Comparison of ENCODE assay signal across 15 cellular contexts in genomic region chr2:171509945-171510731, GRCh38. TPM values are rescaled to one million over a fixed set of nuclear protein-coding genes. Genes with fewer than 3 reads are reported as not detected.
DNase-seq lines count a peak whose midpoint lies in the region; ATAC-seq, FAIRE-seq and TF ChIP-seq lines count a peak whose summit lies in the region.
"Had no signal": no experiment of that assay in that cellular context is flagged by ENCODE, and none has a peak within 500 bp of the region (broad histone marks: within the 10 kb centered on the region; RNA-seq: fewer than 3 reads in every experiment).

No MANE protein-coding gene starts in this region.

- H3K4me3 ChIP-seq in GM12878: no peak overlapping the region
- no peak overlapping the region for H3K4me3 ChIP-seq in esophagus squamous epithelium
- H3K4me3 ChIP-seq: cardiac muscle cell had no signal

- H3K27ac Mint-ChIP-seq in activated CD8-positive, alpha-beta T cell treated with anti-CD3 and anti-CD28 coated beads for 36 hours: no peak overlapping the region
- no peak overlapping the region for H3K27ac Mint-ChIP-seq in mesothelial cell of epicardium
- H3K27ac Mint-ChIP-seq: T-helper 1 cell treated with Interleukin-12 subunit alpha and Interleukin-12 subunit beta and Interleukin-4 antibody, amounts not matched to agents 30 μg/mL and 1 μg/mL, for 36 hours had no signal

- no peaks in the 10 kb centered on the region for H3K79me2 ChIP-seq in GM12878 (ENCODE audit: control insufficient read depth, insufficient read depth, low read length)

- SMC1A ChIA-PET in GM12878 (lab: Charles Lee; ENCODE audit: uncharacterized antibody, unreplicated experiment): interaction anchor here (0.7 to 4.4 kb wide), 10 partner anchors 12 to 579 kb away, joined by 3 to 46 read pairs (median 3); partner anchors contain the start of gene CYBRD1

- H4K20me1 ChIP-seq in GM12878 (ENCODE audit: control insufficient read depth, insufficient read depth): no peaks in the 10 kb centered on the region

- H2AFZ ChIP-seq in GM12878 (ENCODE audit: control insufficient read depth, low read depth, low read length): peak overlapping the region; percentile 78

- H3K27ac ChIP-seq in GM12878 (ENCODE audit: control insufficient read depth, insufficient read depth) (peak overlapping the region; percentile 30), esophagus squamous epithelium (no peak overlapping the region)
- H3K27ac ChIP-seq: cardiac muscle cell had no signal

- no peaks in the 10 kb centered on the region for H3K27me3 Mint-ChIP-seq in activated CD8-positive, alpha-beta T cell treated with anti-CD3 and anti-CD28 coated beads for 36 hours
- H3K27me3 Mint-ChIP-seq in mesothelial cell of epicardium (ENCODE audit: low read depth): peaks cover under 1% of the 10 kb centered on the region

- BruUV-seq in GM12878 (replicated peaks; lab: Mats Ljungman, UMichigan): no TSS peak

- peak; percentile 78 for FAIRE-seq in GM12878 (lab: Jason Lieb, UNC)

- TF ChIP-seq CTCF in GM12878 (IDR thresholded peaks at IDR 0.05 in 2 of 3, conservative IDR thresholded peaks at IDR 0.05 in 1 of 3; ENCODE audit: control insufficient read depth in 2 of 3, extremely low read depth in 1 of 3, insufficient read depth in 1 of 3, low read depth in 3 of 3, low read length in 3 of 3) (no peak), esophagus squamous epithelium (IDR thresholded peaks at IDR 0.05) (no peak), mesothelial cell of epicardium (IDR thresholded peaks at IDR 0.05; ENCODE audit: unreplicated experiment) (no peak)
- no peak for TF ChIP-seq CTCF in activated CD8-positive, alpha-beta T cell treated with anti-CD3 and anti-CD28 coated beads for 36 hours (IDR thresholded peaks at IDR 0.05)

- H3K4me1 Mint-ChIP-seq in activated CD8-positive, alpha-beta T cell treated with anti-CD3 and anti-CD28 coated beads for 36 hours (ENCODE audit: low read depth): peaks cover 4% of the 10 kb centered on the region
- peaks cover 7% of the 10 kb centered on the region for H3K4me1 Mint-ChIP-seq in mesothelial cell of epicardium

- TF ChIP-seq EP300 in GM12878 (IDR thresholded peaks at IDR 0.05; ENCODE audit: borderline replicate concordance in 1 of 2, control insufficient read depth in 1 of 2, low read depth in 2 of 2, low read length in 2 of 2): peak in 1 of 2 experiments; percentile 35; a peak in 1 of 4 replicates

- H3K36me3 Mint-ChIP-seq in activated CD8-positive, alpha-beta T cell treated with anti-CD3 and anti-CD28 coated beads for 36 hours (ENCODE audit: low read depth): no peaks in the 10 kb centered on the region
- no peaks in the 10 kb centered on the region for H3K36me3 Mint-ChIP-seq in mesothelial cell of epicardium

- intact Hi-C loops in GM12878 (cut with micrococcal nuclease; ENCODE audit: unreplicated experiment): no loop called here
- intact Hi-C loops in left cardiac atrium (cut with DNase I): no loop called here
- intact Hi-C loops in esophagus squamous epithelium (cut with DNase I): no loop called here
- intact Hi-C loops in activated CD8-positive, alpha-beta T cell treated with anti-CD3 and anti-CD28 coated beads for 36 hours (cut with micrococcal nuclease): no loop called here

- 54% methylated on average over 9 of the region's 9 CpGs for WGBS in GM12878 (ENCODE audit: insufficient coverage, insufficient replicate concordance, low lambda C conversion rate, missing lambda C conversion rate)
- 74 to 76% methylated on average over 9 of the region's 9 CpGs for WGBS in esophagus squamous epithelium, 2 donors

- H3K9me3 ChIP-seq in GM12878 (replicated peaks; ENCODE audit: control insufficient read depth, insufficient read depth, low read length): no peaks in the 10 kb centered on the region; the same call in 2 of the 3 replicates
- no peaks in the 10 kb centered on the region for H3K9me3 ChIP-seq in esophagus squamous epithelium

- no peaks in the 10 kb centered on the region for H3K27me3 ChIP-seq in GM12878 (replicated peaks in 1 of 2; ENCODE audit: control insufficient read depth in 2 of 2, insufficient read depth in 2 of 2, low read length in 1 of 2)
- no peaks in the 10 kb centered on the region for H3K27me3 ChIP-seq in esophagus squamous epithelium

- H3K36me3 ChIP-seq in GM12878 (ENCODE audit: control insufficient read depth in 2 of 2, insufficient read depth in 2 of 2, low read length in 1 of 2) (no peaks in the 10 kb centered on the region), esophagus squamous epithelium (no peaks in the 10 kb centered on the region)
- H3K36me3 ChIP-seq: cardiac muscle cell had no signal

- H3K4me3 Mint-ChIP-seq in activated CD8-positive, alpha-beta T cell treated with anti-CD3 and anti-CD28 coated beads for 36 hours: no peak overlapping the region
- H3K4me3 Mint-ChIP-seq in mesothelial cell of epicardium: no peak overlapping the region
- H3K4me3 Mint-ChIP-seq: T-helper 1 cell treated with Interleukin-12 subunit alpha and Interleukin-12 subunit beta and Interleukin-4 antibody, amounts not matched to agents 30 μg/mL and 1 μg/mL, for 36 hours had no signal

- ATAC-seq in GM18505 (IDR thresholded peaks at IDR 0.05; ENCODE audit: unreplicated experiment): peak; percentile 51
- peak; percentile 50 for ATAC-seq in GM19452 (IDR thresholded peaks at IDR 0.05; ENCODE audit: unreplicated experiment)
- ATAC-seq in HG02884 (IDR thresholded peaks at IDR 0.05; ENCODE audit: unreplicated experiment): peak; percentile 86
- peak; percentile 83 for ATAC-seq in GM12878
- ATAC-seq in left cardiac atrium: no peak
- no peak for ATAC-seq in activated CD8-positive, alpha-beta T cell treated with anti-CD3 and anti-CD28 coated beads for 36 hours
- ATAC-seq: HCT116 had no signal

- RAD21 ChIA-PET in GM12878 (lab: Charles Lee; ENCODE audit: unreplicated experiment): interaction anchor here (0.5 to 4.8 kb wide), 9 partner anchors 12 to 162 kb away, joined by 3 to 23 read pairs (median 3); partner anchors contain the start of genes CYBRD1, DCAF17 and METTL8

- in situ Hi-C loops in GM12878 (cut with MboI): no loop called here

- no peaks in the 10 kb centered on the region for H3K9me3 Mint-ChIP-seq in activated CD8-positive, alpha-beta T cell treated with anti-CD3 and anti-CD28 coated beads for 36 hours
- H3K9me3 Mint-ChIP-seq in mesothelial cell of epicardium: peaks cover 5% of the 10 kb centered on the region
- H3K9me3 Mint-ChIP-seq: T-helper 1 cell treated with Interleukin-12 subunit alpha and Interleukin-12 subunit beta and Interleukin-4 antibody, amounts not matched to agents 30 μg/mL and 1 μg/mL, for 36 hours had no signal

- H3K4me2 ChIP-seq in GM12878 (ENCODE audit: control insufficient read depth, insufficient read depth): peak overlapping the region; percentile 56

- DNase-seq in GM12878 (ENCODE audit: low read depth, low spot score) (peak; percentile 75), left cardiac atrium (no peak), esophagus squamous epithelium (lab: John Stamatoyannopoulos, UW) (no peak), mesothelial cell of epicardium (ENCODE audit: low spot score in 2 of 2, unreplicated experiment in 2 of 2) (no peak)
- DNase-seq in activated CD8-positive, alpha-beta T cell treated with anti-CD3 and anti-CD28 coated beads for 36 hours: no peak
- DNase-seq: DMS53, foreskin fibroblast, Kasumi-1, NCI-H526 had no signal

- H3K4me1 ChIP-seq in GM12878 (ENCODE audit: control insufficient read depth, insufficient read depth, low read length) (peaks cover 30% of the 10 kb centered on the region), esophagus squamous epithelium (no peaks in the 10 kb centered on the region)

- no peak overlapping the region for H3K9ac ChIP-seq in GM12878 (ENCODE audit: control insufficient read depth, insufficient read depth, low read length)

- TF ChIP-seq POLR2A in GM18505 (IDR thresholded peaks at IDR 0.05; ENCODE audit: borderline replicate concordance, extremely low read depth, insufficient read depth, insufficient read length): no peak
- no peak for TF ChIP-seq POLR2A in GM12878 (IDR thresholded peaks at IDR 0.05; ENCODE audit: low read depth, low read length)
- TF ChIP-seq POLR2A in esophagus squamous epithelium (IDR thresholded peaks at IDR 0.05): no peak

- CTCF ChIA-PET in GM12878 (lab: Yijun Ruan, JAX): interaction anchor here (0.5 to 2.4 kb wide), 7 partner anchors 11 to 925 kb away, joined by 3 to 14 read pairs (median 4); partner anchors contain the start of gene CYBRD1
- CTCF ChIA-PET in activated CD8-positive, alpha-beta T cell treated with anti-CD3 and anti-CD28 coated beads for 36 hours (lab: Charles Lee): interaction anchor here (1.9 kb wide), 1 partner anchor 20 kb away, joined by 7 read pairs; no protein-coding TSS in a partner anchor

- POLR2A ChIA-PET in GM12878 (lab: Charles Lee): interaction anchor here (0.5 to 2.5 kb wide), 4 partner anchors 11 to 76 kb away, joined by 3 to 13 read pairs (median 5); partner anchors contain the start of genes CYBRD1, DCAF17 and METTL8
- POLR2A ChIA-PET in activated CD8-positive, alpha-beta T cell treated with anti-CD3 and anti-CD28 coated beads for 36 hours (lab: Charles Lee): no interaction called here

- no peak for TF ChIP-seq RAD21 in GM12878 (IDR thresholded peaks at IDR 0.05; ENCODE audit: insufficient read depth, low read depth, low read length)

TF ChIP-seq in GM12878, 131 proteins besides CTCF, POLR2A, EP300 and RAD21 (continues in another document):
- no peak for TF ChIP-seq RCOR1 (conservative IDR thresholded peaks at IDR 0.05; ENCODE audit: low read depth, low read length)
- TF ChIP-seq JUNB (IDR thresholded peaks at IDR 0.05): no peak

RNA-seq across cellular contexts. Expression of gene CYBRD1, which starts 12.1 kb away (rescaled TPM):
- total RNA-seq in GM12878 (2013; cell fraction: nucleolus; rRNA removed): 37.9 and 48.9 TPM in 2 replicates
- total RNA-seq in GM12878 (2014; rRNA removed) (25.3 and 34.8 TPM in 2 replicates), GM12878 (2014; rRNA removed; fragmentation: Illumina TruSeq; extraction: Trizol) (26.9 and 28.8 TPM in 2 replicates), GM12878 (2021) (33.0 and 34.8 TPM in 2 replicates), left cardiac atrium (100 to 1,000 TPM in 1 of 2 donors, 10 to 100 TPM in 1; 85.9 to 110 TPM), esophagus squamous epithelium (100 to 1,000 TPM in 1 of 4 donors, 10 to 100 TPM in 2, 1 to 10 TPM in 1; 5.7 to 176 (median 45.7) TPM), mesothelial cell of epicardium (44.6 to 47.7 TPM (median 46.7 TPM) in 3 replicates)
- 15.7 TPM for polyA plus RNA-seq in GM12878 (2011; ENCODE audit: low read depth)
- polyA plus RNA-seq in GM12878 (2011; rRNA removed) (26.1 and 26.4 TPM in 2 replicates), GM12878 (2014; fragmentation: Illumina TruSeq; extraction: Trizol) (30.4 and 40.2 TPM in 2 replicates), GM12878 (2014; fragmentation: Nextera tagmentation; extraction: Ambion mirVana) (10 to 100 TPM; 10.8 to 13.2 TPM), GM12878 (2014; rRNA removed) (24.2 and 31.9 TPM in 2 replicates), GM12878 (2016; fragmentation: Nextera tagmentation; extraction: Ambion mirVana) (10 to 100 TPM; 39.9 to 51.9 TPM)
- polyA plus RNA-seq in GM12878 (2011; cell fraction: cytosol; rRNA removed): 16.2 and 17.0 TPM in 2 replicates
- polyA plus RNA-seq in GM12878 (2011; cell fraction: nucleus; rRNA removed): 8.7 and 9.5 TPM in 2 replicates
- 30.9 and 38.5 TPM in 2 replicates for polyA plus RNA-seq in GM12878 (2012)
- 16.5 and 17.7 TPM in 2 replicates for polyA minus RNA-seq in GM12878 (2011; rRNA and poly(A)+ RNA removed)
- polyA minus RNA-seq in GM12878 (2011; cell fraction: cytosol; rRNA and poly(A)+ RNA removed): 7.6 and 11.0 TPM in 2 replicates
- polyA minus RNA-seq in GM12878 (2011; cell fraction: nucleus; rRNA and poly(A)+ RNA removed): 5.6 and 5.7 TPM in 2 replicates
- total RNA-seq in activated CD8-positive, alpha-beta T cell treated with anti-CD3 and anti-CD28 coated beads for 36 hours: 1 to 10 TPM in 1 of 2 experiments, under 1 TPM in 1; 0.79 to 1.2 TPM

Comparison
In these comparisons a context has a peak if more than half of its experiments do, and no peak if none do; other contexts are left out.
1. ATAC-seq: peak in GM18505 (single experiment), GM19452 (single experiment), HG02884 (single experiment) and GM12878 (single experiment); none in left cardiac atrium (0 of 2) and activated CD8-positive, alpha-beta T cell treated with anti-CD3 and anti-CD28 coated beads for 36 hours (single experiment).